In genomic region chr12:46369095-46369473, GRCh38 we compare ENCODE assay signal across 10 cellular contexts. TPM values are rescaled to one million over a fixed set of nuclear protein-coding genes. Genes with fewer than 3 reads are reported as not detected.
DNase-seq lines count a peak whose midpoint lies in the region; ATAC-seq, FAIRE-seq and TF ChIP-seq lines count a peak whose summit lies in the region.
"Had no signal": no experiment of that assay in that cellular context is flagged by ENCODE, and none has a peak within 500 bp of the region (broad histone marks: within the 10 kb centered on the region; RNA-seq: fewer than 3 reads in every experiment).

No MANE protein-coding gene starts in this region.

- in situ Hi-C loops in K562 (cut with MboI), result no loop called here
- in situ Hi-C loops in transverse colon (cut with MboI; ENCODE audit: low pct_ligation_motif_present in 1 of 4, low pct_unique_long_range_greater_than_20kb in 1 of 4, low sequenced_read_pairs in 3 of 4), result loop anchor here in 2 of 4 donors (10.0 to 25.0 kb wide), 3 partner anchors 293 to 568 kb away; no protein-coding TSS in a partner anchor

- TF ChIP-seq EP300 in K562 (IDR thresholded peaks at IDR 0.05; ENCODE audit: low read length) (no peak), transverse colon (IDR thresholded peaks at IDR 0.05; ENCODE audit: low read depth) (no peak)

- H3K9me1 ChIP-seq in K562 (ENCODE audit: control insufficient read depth, insufficient read depth, low read length), result peaks cover 14% of the 10 kb centered on the region

- no TSS peak for BruUV-seq in K562 (replicated peaks; lab: Mats Ljungman, UMichigan)

- H3K4me1 ChIP-seq in K562 (replicated peaks in 1 of 2; ENCODE audit: control insufficient read depth in 2 of 2, insufficient read depth in 2 of 2, low read length in 2 of 2), result peaks cover 16 to 53% of the 10 kb centered on the region in 2 experiments
- H3K4me1 ChIP-seq in lung (ENCODE audit: control insufficient read depth in 2 of 2, insufficient read depth in 2 of 2, low read length in 2 of 2), result peaks cover 6 to 10% of the 10 kb centered on the region in 2 donors
- H3K4me1 ChIP-seq in transverse colon, result peaks cover 52 to 71% (median 65%) of the 10 kb centered on the region in 4 donors

- peak; percentile 46; the same call in 1 of the 2 replicates for TF ChIP-seq POLR2A in K562 (conservative IDR thresholded peaks at IDR 0.05)
- TF ChIP-seq POLR2A in transverse colon (IDR thresholded peaks at IDR 0.05), result no peak

- no peak for DNase-seq in activated T-cell treated with anti-CD3 and anti-CD28 coated beads, Interleukin-2, amount 50 U/mL, for 4 hours
- no peak for DNase-seq in activated T-cell treated with anti-CD3 and anti-CD28 coated beads for 4 hours
- no peak for DNase-seq in K562 (ENCODE audit: extremely low read depth in 1 of 4, low spot score in 3 of 4)
- DNase-seq in lung (ENCODE audit: low spot score), result no peak
- no peak for DNase-seq in transverse colon
- DNase-seq in frontal cortex (ENCODE audit: low spot score in 2 of 2), result no peak
- DNase-seq: NCI-H526 treated with DMSO at 0.1 percent for 48 hours; stimulated activated CD4-positive, alpha-beta T cell treated with anti-CD3 and anti-CD28 coated beads, Interleukin-2, amount 100 ng/mL, for 48 hours had no signal

- no peak for ATAC-seq in activated T-cell treated with anti-CD3 and anti-CD28 coated beads, Interleukin-2, amount 50 U/mL, for 4 hours
- no peak for ATAC-seq in K562
- ATAC-seq in lung (ENCODE audit: insufficient read depth, low FRiP score), result no peak
- ATAC-seq in GM18868 (IDR thresholded peaks at IDR 0.05; ENCODE audit: unreplicated experiment), result no peak
- ATAC-seq in activated CD4-positive, CD25-positive, alpha-beta regulatory T cell treated with anti-CD3 and anti-CD28 coated beads, Interleukin-2, amount 50 U/mL, for 24 hours, result no peak

- peak overlapping the region; percentile 99 for H3K4me3 Mint-ChIP-seq in activated T-cell treated with anti-CD3 and anti-CD28 coated beads, Interleukin-2, amount 50 U/mL, for 4 hours

- POLR2A ChIA-PET in K562 (lab: Yijun Ruan, JAX), result interaction anchor here (7.9 kb wide), 1 partner anchor 11 kb away, joined by 90 read pairs; no protein-coding TSS in a partner anchor

- H3K27me3 ChIP-seq in K562 (ENCODE audit: control insufficient read depth in 2 of 2, insufficient read depth in 2 of 2, low read length in 2 of 2) (no peaks in the 10 kb centered on the region), lung (ENCODE audit: control insufficient read depth, insufficient read depth) (no peaks in the 10 kb centered on the region), transverse colon (no peaks in the 10 kb centered on the region)

- peaks cover 57% of the 10 kb centered on the region for H3K4me1 Mint-ChIP-seq in activated T-cell treated with anti-CD3 and anti-CD28 coated beads, Interleukin-2, amount 50 U/mL, for 4 hours (ENCODE audit: low read depth)

- no peak overlapping the region for H2AFZ ChIP-seq in K562 (ENCODE audit: low read depth, low read length)

- H3K27ac ChIP-seq in K562 (ENCODE audit: extremely low read depth, low read depth, low read length) (no peak overlapping the region), lung (ENCODE audit: low read depth in 1 of 2, low read length in 1 of 2) (peak overlapping the region in 1 of 2 donors; percentile 71), transverse colon (peak overlapping the region; percentile 99 to 100 (median 100))

- peaks cover 70% of the 10 kb centered on the region for H3K36me3 ChIP-seq in K562 (ENCODE audit: control insufficient read depth, insufficient read depth, low read length)
- H3K36me3 ChIP-seq in lung (ENCODE audit: control insufficient read depth in 2 of 2, insufficient read depth in 2 of 2, low read length in 2 of 2), result peaks cover 9 to 37% of the 10 kb centered on the region in 2 donors
- H3K36me3 ChIP-seq in transverse colon, result peaks cover 0 to 67% (median 33%) of the 10 kb centered on the region in 4 donors

- TF ChIP-seq RAD21 in K562 (CRISPR knock-in tag; conservative IDR thresholded peaks at IDR 0.05 in 1 of 2, IDR thresholded peaks at IDR 0.05 in 1 of 2), result no peak

- peaks cover 75% of the 10 kb centered on the region for H3K79me2 ChIP-seq in K562 (ENCODE audit: control insufficient read depth, insufficient read depth, low read length)

- peaks cover 40% of the 10 kb centered on the region for H4K20me1 ChIP-seq in K562 (replicated peaks; ENCODE audit: control insufficient read depth, insufficient read depth, low read length)

- H3K4me2 ChIP-seq in K562 (ENCODE audit: insufficient read depth, low read length), result peak overlapping the region; percentile 54

- 81% methylated on average over 4 of the region's 4 CpGs for WGBS in K562 (ENCODE audit: insufficient coverage, low coverage, missing lambda C conversion rate)
- WGBS in lung, 2 donors, result 64 to 76% methylated on average over 4 of the region's 4 CpGs
- 51 to 62% methylated on average over 4 of the region's 4 CpGs for WGBS in transverse colon (ENCODE audit: low coverage in 1 of 2), 2 donors

- H3K9me3 Mint-ChIP-seq in activated T-cell treated with anti-CD3 and anti-CD28 coated beads, Interleukin-2, amount 50 U/mL, for 4 hours, result no peaks in the 10 kb centered on the region

- TF ChIP-seq CTCF in K562 (IDR thresholded peaks at IDR 0.05 in 2 of 3, conservative IDR thresholded peaks at IDR 0.05 in 1 of 3; ENCODE audit: insufficient read depth in 2 of 3, low read depth in 1 of 3, low read length in 3 of 3) (no peak), lung (IDR thresholded peaks at IDR 0.05; ENCODE audit: control extremely low read depth, extremely low read depth) (no peak), transverse colon (IDR thresholded peaks at IDR 0.05) (no peak)

- H3K27me3 Mint-ChIP-seq in activated T-cell treated with anti-CD3 and anti-CD28 coated beads, Interleukin-2, amount 50 U/mL, for 4 hours (ENCODE audit: low read depth), result no peaks in the 10 kb centered on the region

- intact Hi-C loops in K562 (cut with micrococcal nuclease), result no loop called here
- intact Hi-C loops in transverse colon (cut with DNase I; ENCODE audit: low total_unique reads), result no loop called here

- H3K36me3 Mint-ChIP-seq in activated T-cell treated with anti-CD3 and anti-CD28 coated beads, Interleukin-2, amount 50 U/mL, for 4 hours (ENCODE audit: insufficient read depth), result peaks cover 53% of the 10 kb centered on the region

- FAIRE-seq in K562 (lab: Jason Lieb, UNC), result no peak
- FAIRE-seq in frontal cortex (lab: Jason Lieb, UNC), result no peak

- H3K9ac ChIP-seq in K562 (ENCODE audit: insufficient read depth in 1 of 2, low read depth in 2 of 2, low read length in 2 of 2), result peak overlapping the region in 1 of 2 experiments; percentile 86; a peak in 1 of 4 replicates

- CTCF ChIA-PET in K562 (lab: Yijun Ruan, JAX; ENCODE audit: low intra/inter-chr PET ratio), result no interaction called here

- H3K4me3 ChIP-seq in K562 (peak overlapping the region; percentile 74), lung (peak overlapping the region; percentile 32), transverse colon (peak overlapping the region; percentile 96 to 99 (median 98))

- H3K9me3 ChIP-seq in K562 (replicated peaks; ENCODE audit: control insufficient read depth, insufficient read depth, low read depth, low read length) (no peaks in the 10 kb centered on the region), lung (ENCODE audit: control insufficient read depth in 2 of 2, insufficient read depth in 1 of 2, low read length in 1 of 2) (no peaks in the 10 kb centered on the region), transverse colon (no peaks in the 10 kb centered on the region)

TF ChIP-seq in K562, 482 proteins besides CTCF, POLR2A, EP300 and RAD21 (continues in another document):
- TF ChIP-seq TEAD1 (CRISPR knock-in tag; IDR thresholded peaks at IDR 0.05), result 0 out of 4 replicates have a peak, but pooled peaks of 1 of the 2 experiments have one; percentile 23
- no peak for TF ChIP-seq ZKSCAN3 (CRISPR knock-in tag; IDR thresholded peaks at IDR 0.05)
- peak; percentile 22; the same call in 1 of the 2 replicates for TF ChIP-seq GABPB1 (CRISPR knock-in tag; IDR thresholded peaks at IDR 0.05)
- TF ChIP-seq KAT7 (CRISPR knock-in tag; IDR thresholded peaks at IDR 0.05; ENCODE audit: borderline replicate concordance), result peak; percentile 56; the same call in 1 of the 2 replicates
- TF ChIP-seq ZC3H11A (IDR thresholded peaks at IDR 0.05; ENCODE audit: low read depth, low read length), result no peak
- no peak for TF ChIP-seq JUN (IDR thresholded peaks at IDR 0.05; ENCODE audit: borderline replicate concordance, low read depth, low read length)
- no peak for TF ChIP-seq JUN (CRISPR knock-in tag; IDR thresholded peaks at IDR 0.05; ENCODE audit: borderline replicate concordance)
- no peak for TF ChIP-seq SP2 (IDR thresholded peaks at IDR 0.05; ENCODE audit: extremely low read depth, low read depth, low read length, poor library complexity, severe bottlenecking)
- TF ChIP-seq LCOR (CRISPR knock-in tag; IDR thresholded peaks at IDR 0.05), result 0 out of 2 replicates have a peak, but pooled peaks have one; percentile 46
- 0 out of 2 replicates have a peak, but pooled peaks have one; percentile 13 for TF ChIP-seq POLR2AphosphoS5 (IDR thresholded peaks at IDR 0.05; ENCODE audit: control insufficient read depth, insufficient read depth, low read depth, low read length)
- TF ChIP-seq RUNX1 (IDR thresholded peaks at IDR 0.05; ENCODE audit: low read depth), result no peak

RNA-seq across cellular contexts. Expression of gene SLC38A2, which starts 3.5 kb away (rescaled TPM):
- total RNA-seq in activated T-cell treated with anti-CD3 and anti-CD28 coated beads, Interleukin-2, amount 50 U/mL, for 4 hours, result 100 to 1,000 TPM; 164 to 214 (median 175) TPM
- total RNA-seq in K562 (2011; cell fraction: chromatin; rRNA removed; ENCODE audit: low replicate concordance), result 290 and 561 TPM in 2 replicates
- total RNA-seq in K562 (2011; cell fraction: nucleolus; rRNA removed), result 141 TPM in 2 replicates
- total RNA-seq in K562 (2011; cell fraction: nucleoplasm; rRNA removed), result 257 and 355 TPM in 2 replicates
- total RNA-seq in K562 (2014; rRNA removed) (176 and 194 TPM in 2 replicates), K562 (2014; rRNA removed; fragmentation: Illumina TruSeq; extraction: Trizol) (227 and 308 TPM in 2 replicates), K562 (2015; rRNA removed; fragmentation: Illumina TruSeq; extraction: Trizol) (106 and 114 TPM in 2 replicates), K562 (2021) (249 and 292 TPM in 2 replicates), lung (100 to 1,000 TPM; 173 to 258 TPM), transverse colon (100 to 1,000 TPM; 104 to 300 (median 229) TPM), frontal cortex (252 TPM)
- polyA plus RNA-seq in K562 (2011; rRNA removed) (122 and 143 TPM in 2 replicates), K562 (2014; fragmentation: Illumina TruSeq; extraction: Trizol) (180 and 209 TPM in 2 replicates), K562 (2014; fragmentation: Nextera tagmentation; extraction: Ambion mirVana) (100 to 1,000 TPM in 1 of 2 experiments, 10 to 100 TPM in 1; 98.7 to 132 TPM), K562 (2014; rRNA removed) (117 and 130 TPM in 2 replicates), lung (10 to 100 TPM; 75.0 to 82.9 TPM)
- 83.9 and 91.7 TPM in 2 replicates for polyA plus RNA-seq in K562 (2011; cell fraction: cytosol; rRNA removed)
- 241 and 296 TPM in 2 replicates for polyA plus RNA-seq in K562 (2011; cell fraction: nucleus; rRNA removed)
- polyA plus RNA-seq in K562 (2012), result 79.7 and 147 TPM in 2 replicates
- polyA minus RNA-seq in K562 (2011; rRNA and poly(A)+ RNA removed), result 176 and 180 TPM in 2 replicates
- polyA minus RNA-seq in K562 (2011; cell fraction: cytosol; rRNA and poly(A)+ RNA removed), result 73.8 and 122 TPM in 2 replicates
- polyA minus RNA-seq in K562 (2011; cell fraction: nucleus; rRNA and poly(A)+ RNA removed), result 275 and 440 TPM in 2 replicates

Comparison
In these comparisons a context has a peak if more than half of its experiments do, and no peak if none do; other contexts are left out.
1. H3K4me3 ChIP-seq: peak in every context shown above with its lines; median percentile 98 in transverse colon; 74 in K562; 32 in lung.